28 cellular contexts compared by ENCODE assay signal in genomic region chr3:131749826-131750225, GRCh38.
"Had no signal": no experiment of that assay in that cellular context is flagged by ENCODE, and none has a peak within 500 bp of the region (broad histone marks: within the 10 kb centered on the region; RNA-seq: fewer than 3 reads in every experiment).

No MANE protein-coding gene starts in this region.

- H3K9me3 ChIP-seq: stomach, suprapubic skin, testis, thoracic aorta, thyroid gland, tibial artery, tibial nerve, transverse colon, upper lobe of left lung, upper lobe of right lung, uterus, vagina had no signal

- H3K4me3 ChIP-seq: stomach, suprapubic skin, testis, thoracic aorta, thyroid gland, tibial artery, tibial nerve, transverse colon, upper lobe of left lung, upper lobe of right lung, uterus, vagina had no signal

- H3K27ac ChIP-seq: stomach, suprapubic skin, testis, thoracic aorta, thyroid gland, tibial artery, tibial nerve, transverse colon, upper lobe of left lung, upper lobe of right lung, uterus, vagina had no signal

- H3K27me3 ChIP-seq: stomach, suprapubic skin, testis, thyroid gland, tibial artery, tibial nerve, transverse colon, upper lobe of left lung, upper lobe of right lung, uterus, vagina had no signal

- H3K36me3 Mint-ChIP-seq: stimulated activated effector memory CD8-positive, alpha-beta T cell treated with anti-CD3 and anti-CD28 coated beads, Interleukin-12 subunit alpha, Interleukin-12 subunit beta, amount 100 ng/mL, for 72 hours; stimulated activated memory B cell treated with anti-CD40 and anti-IgM and Interleukin-4, amounts not matched to agents 10 μg/mL and 1 μg/mL and 100 μg/mL, for 72 hours; stimulated activated naive B cell treated with anti-CD40 and anti-IgM and Interleukin-4, amounts not matched to agents 10 μg/mL and 1 μg/mL and 100 μg/mL, for 72 hours; type B pancreatic cell had no signal

- H3K9me3 Mint-ChIP-seq: stimulated activated naive CD8-positive, alpha-beta T cell treated with anti-CD3 and anti-CD28 coated beads, Interleukin-15, Interleukin-2, amounts not matched to agents 100 ng/mL and 50 ng/mL, for 24 hours; type B pancreatic cell had no signal

- H3K4me1 ChIP-seq: stomach, suprapubic skin, testis, thyroid gland, tibial artery, tibial nerve, transverse colon, upper lobe of left lung, upper lobe of right lung, uterus, vagina had no signal

- H3K27ac Mint-ChIP-seq: stimulated activated effector memory CD8-positive, alpha-beta T cell treated with anti-CD3 and anti-CD28 coated beads, Interleukin-12 subunit alpha, Interleukin-12 subunit beta, amount 100 ng/mL, for 72 hours; stimulated activated memory B cell treated with anti-CD40 and anti-IgM and Interleukin-4, amounts not matched to agents 10 μg/mL and 1 μg/mL and 100 μg/mL, for 72 hours; stimulated activated naive B cell treated with anti-CD40 and anti-IgM and Interleukin-4, amounts not matched to agents 10 μg/mL and 1 μg/mL and 100 μg/mL, for 72 hours; stimulated activated naive CD8-positive, alpha-beta T cell treated with anti-CD3 and anti-CD28 coated beads, Interleukin-15, amount 100 ng/mL, for 72 hours; stimulated activated naive CD8-positive, alpha-beta T cell treated with anti-CD3 and anti-CD28 coated beads, Interleukin-15, Interleukin-2, amounts not matched to agents 100 ng/mL and 50 ng/mL, for 24 hours; type B pancreatic cell had no signal

- H3K4me3 Mint-ChIP-seq: stimulated activated effector memory CD8-positive, alpha-beta T cell treated with anti-CD3 and anti-CD28 coated beads, Interleukin-12 subunit alpha, Interleukin-12 subunit beta, amount 100 ng/mL, for 72 hours; stimulated activated memory B cell treated with anti-CD40 and anti-IgM and Interleukin-4, amounts not matched to agents 10 μg/mL and 1 μg/mL and 100 μg/mL, for 72 hours; stimulated activated naive B cell treated with anti-CD40 and anti-IgM and Interleukin-4, amounts not matched to agents 10 μg/mL and 1 μg/mL and 100 μg/mL, for 72 hours; stimulated activated naive CD8-positive, alpha-beta T cell treated with anti-CD3 and anti-CD28 coated beads, Interleukin-15, amount 100 ng/mL, for 72 hours; stimulated activated naive CD8-positive, alpha-beta T cell treated with anti-CD3 and anti-CD28 coated beads, Interleukin-15, Interleukin-2, amounts not matched to agents 100 ng/mL and 50 ng/mL, for 24 hours; type B pancreatic cell had no signal

- H3K4me1 Mint-ChIP-seq: stimulated activated effector memory CD8-positive, alpha-beta T cell treated with anti-CD3 and anti-CD28 coated beads, Interleukin-12 subunit alpha, Interleukin-12 subunit beta, amount 100 ng/mL, for 72 hours; stimulated activated memory B cell treated with anti-CD40 and anti-IgM and Interleukin-4, amounts not matched to agents 10 μg/mL and 1 μg/mL and 100 μg/mL, for 72 hours; stimulated activated naive B cell treated with anti-CD40 and anti-IgM and Interleukin-4, amounts not matched to agents 10 μg/mL and 1 μg/mL and 100 μg/mL, for 72 hours; stimulated activated naive CD8-positive, alpha-beta T cell treated with anti-CD3 and anti-CD28 coated beads, Interleukin-15, amount 100 ng/mL, for 72 hours had no signal

- H3K36me3 ChIP-seq: stomach, suprapubic skin, thoracic aorta, thyroid gland, tibial artery, tibial nerve, transverse colon, upper lobe of left lung, upper lobe of right lung, uterus, vagina had no signal

- ATAC-seq: stimulated activated effector memory CD8-positive, alpha-beta T cell treated with anti-CD3 and anti-CD28 coated beads, Interleukin-12 subunit alpha, Interleukin-12 subunit beta, amount 100 ng/mL, for 72 hours; stimulated activated memory B cell treated with anti-CD40 and anti-IgM and Interleukin-4, amounts not matched to agents 10 μg/mL and 1 μg/mL and 100 μg/mL, for 72 hours; stimulated activated naive B cell treated with anti-CD40 and anti-IgM and Interleukin-4, amounts not matched to agents 10 μg/mL and 1 μg/mL and 100 μg/mL, for 72 hours; stimulated activated naive CD8-positive, alpha-beta T cell treated with anti-CD3 and anti-CD28 coated beads, Interleukin-15, amount 100 ng/mL, for 72 hours; stimulated activated naive CD8-positive, alpha-beta T cell treated with anti-CD3 and anti-CD28 coated beads, Interleukin-15, Interleukin-2, amounts not matched to agents 100 U/mL and 50 U/mL, for 24 hours; upper lobe of right lung had no signal

- H3K27me3 Mint-ChIP-seq: type B pancreatic cell had no signal

- DNase-seq: stimulated activated CD4-positive, alpha-beta T cell treated with anti-CD3 and anti-CD28 coated beads, Interleukin-2, amount 100 ng/mL, for 48 hours; stimulated activated CD4-positive, alpha-beta T cell treated with anti-CD3 and anti-CD28 coated beads, Interleukin-4, amount 100 ng/mL, for 1 hour; stimulated activated CD4-positive, alpha-beta T cell treated with anti-CD3 and anti-CD28 coated beads, Interleukin-4, amount 100 ng/mL, for 24 hours; stimulated activated CD4-positive, alpha-beta T cell treated with anti-CD3 and anti-CD28 coated beads, Interleukin-4, amount 100 ng/mL, for 4 hours; stimulated activated CD8-positive, alpha-beta memory T cell treated with anti-CD3 and anti-CD28 coated beads, Interleukin-4, amount 100 ng/mL, for 48 hours; stimulated activated naive B cell treated with anti-CD40 and anti-IgM and Interleukin-4, amounts not matched to agents 10 μg/mL and 1 μg/mL and 100 μg/mL, for 72 hours; stimulated activated naive CD4-positive, alpha-beta T cell; stimulated activated naive CD4-positive, alpha-beta T cell treated with Interleukin-2 at 50 U/mL for 16 hours; stimulated activated naive CD8-positive, alpha-beta T cell treated with anti-CD3 and anti-CD28 coated beads, Interleukin-15, amount 100 ng/mL, for 72 hours; stimulated activated naive CD8-positive, alpha-beta T cell treated with anti-CD3 and anti-CD28 coated beads, Interleukin-15, Interleukin-2, amounts not matched to agents 100 U/mL and 50 U/mL, for 24 hours; stomach; substantia nigra; testis; thyroid gland; tibial artery; transverse colon; trophoblast cell; upper lobe of left lung; upper lobe of right lung; uterus had no signal
